Comparison of ENCODE assay signal across 23 cellular contexts in the genomic region with DNA sequence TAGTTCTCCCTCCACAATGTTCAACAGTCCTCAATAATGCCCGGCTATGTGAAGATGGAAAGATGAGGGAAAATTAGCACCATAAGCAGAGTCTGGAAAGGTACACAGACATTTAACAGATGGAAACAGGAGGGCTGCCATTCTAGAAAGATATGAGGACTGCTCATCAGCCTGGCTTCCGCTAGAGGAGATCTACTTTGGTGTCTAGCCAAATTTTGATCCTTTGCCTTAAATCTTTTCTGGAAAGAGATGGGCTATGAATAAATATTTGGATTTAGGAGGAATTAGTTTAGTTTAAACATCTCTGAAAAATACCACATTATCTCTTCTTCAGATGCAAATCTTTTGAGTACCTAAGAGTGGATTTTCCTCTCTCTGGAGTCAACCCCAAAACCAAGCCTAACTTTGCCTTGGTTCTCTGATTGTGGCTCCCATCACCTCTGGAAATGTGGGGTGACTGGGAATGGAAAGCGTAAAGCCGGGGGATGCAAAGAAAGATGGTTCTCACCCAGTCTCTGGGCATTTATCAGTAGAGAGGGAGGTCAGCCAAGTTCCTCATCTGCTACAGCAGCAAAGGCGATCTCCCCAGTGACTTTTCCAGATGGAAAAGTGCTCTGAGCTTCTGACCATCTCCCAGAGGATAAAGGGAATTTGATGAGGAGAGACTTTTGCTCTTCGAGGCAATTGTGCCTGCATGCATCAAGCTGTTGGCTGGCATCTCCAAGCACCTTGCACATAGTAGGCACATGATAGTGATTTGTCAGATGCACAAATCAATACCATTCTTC.
"Had no signal": no experiment of that assay in that cellular context is flagged by ENCODE, and none has a peak within 500 bp of the region (broad histone marks: within the 10 kb centered on the region; RNA-seq: fewer than 3 reads in every experiment).

No MANE protein-coding gene starts in this region.

- H2AFZ ChIP-seq: hepatocyte had no signal

- DNase-seq: colonic mucosa; cortex of kidney; effector CD8-positive, alpha-beta T cell; effector memory CD8-positive, alpha-beta T cell; endodermal cell; erythroblast; esophagus squamous epithelium; foreskin keratinocyte; hypothalamus; immature natural killer cell; islet precursor cell; kidney; kidney glomerular epithelial cell; left lung; lower lobe of right lung; mesendoderm; midbrain; naive thymus-derived CD4-positive, alpha-beta T cell had no signal

- H3K4me1 ChIP-seq: colonic mucosa, esophagus squamous epithelium, foreskin keratinocyte, gastroesophageal sphincter, heart left ventricle, left lung, lower lobe of right lung had no signal

- H3K27me3 ChIP-seq: colonic mucosa, esophagus squamous epithelium, foreskin keratinocyte, gastroesophageal sphincter, heart left ventricle, left lung had no signal

- H3K9me3 ChIP-seq: colonic mucosa, esophagus squamous epithelium, gastroesophageal sphincter, heart left ventricle, left lung, lower lobe of right lung had no signal

- ATAC-seq: effector memory CD8-positive, alpha-beta T cell; esophagus mucosa; gastroesophageal sphincter; left lung; lower lobe of right lung; naive thymus-derived CD4-positive, alpha-beta T cell had no signal

- H3K4me2 ChIP-seq: hepatocyte had no signal

- H3K36me3 ChIP-seq: colonic mucosa, esophagus squamous epithelium, gastroesophageal sphincter, heart left ventricle, left lung, lower lobe of right lung had no signal

- H3K4me3 ChIP-seq: colonic mucosa, esophagus squamous epithelium, gastroesophageal sphincter, heart left ventricle, hepatocyte, left lung, lower lobe of right lung had no signal

- H3K27ac ChIP-seq: colonic mucosa, epithelial cell of prostate, esophagus squamous epithelium, foreskin keratinocyte, gastroesophageal sphincter, hepatocyte, left lung, lower lobe of right lung had no signal
